ENCODE assay signal across 16 cellular contexts in the genomic region with DNA sequence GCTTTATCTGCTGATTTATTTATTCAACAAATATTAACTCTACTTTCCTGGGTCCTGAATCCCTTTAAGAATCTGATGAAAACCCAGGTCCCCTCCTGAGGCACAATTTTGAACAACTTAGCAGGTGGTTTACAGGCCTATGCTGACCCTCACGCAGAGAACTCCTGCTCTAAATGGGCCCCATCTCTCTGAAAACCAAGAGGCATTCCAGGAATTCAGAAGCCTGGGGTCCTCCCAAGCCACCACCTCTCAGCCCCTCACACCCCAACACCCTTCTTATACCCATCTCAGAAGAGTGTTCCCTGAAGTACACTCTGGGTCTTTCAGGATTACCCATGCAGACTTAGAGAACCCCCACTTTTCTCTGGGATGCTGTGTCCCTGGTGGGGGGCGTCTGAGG. TPM values are rescaled to one million over a fixed set of nuclear protein-coding genes. Genes with fewer than 3 reads are reported as not detected.
DNase-seq lines count a peak whose midpoint lies in the region; ATAC-seq and TF ChIP-seq lines count a peak whose summit lies in the region.
"Had no signal": no experiment of that assay in that cellular context is flagged by ENCODE, and none has a peak within 500 bp of the region (broad histone marks: within the 10 kb centered on the region; RNA-seq: fewer than 3 reads in every experiment).

No MANE protein-coding gene starts in this region.

- H3K27ac Mint-ChIP-seq in type B pancreatic cell: peak overlapping the region; percentile 16
- H3K27ac Mint-ChIP-seq in activated CD4-positive, alpha-beta memory T cell treated with anti-CD3 and anti-CD28 coated beads, Interleukin-2, amount 10 ng/mL, durations not matched to agents 7 days and 5 days: no peak overlapping the region
- H3K27ac Mint-ChIP-seq: CD4-positive, alpha-beta T cell had no signal

- H3K4me1 Mint-ChIP-seq in type B pancreatic cell (ENCODE audit: unreplicated experiment): peaks cover 26% of the 10 kb centered on the region
- no peaks in the 10 kb centered on the region for H3K4me1 Mint-ChIP-seq in activated CD4-positive, alpha-beta memory T cell treated with anti-CD3 and anti-CD28 coated beads, Interleukin-2, amount 10 ng/mL, durations not matched to agents 7 days and 5 days

- POLR2A ChIA-PET in activated CD4-positive, alpha-beta memory T cell treated with anti-CD3 and anti-CD28 coated beads, Interleukin-2, amount 10 ng/mL, durations not matched to agents 7 days and 5 days (lab: Charles Lee): no interaction called here

- no peak overlapping the region for H3K4me3 Mint-ChIP-seq in type B pancreatic cell
- no peak overlapping the region for H3K4me3 Mint-ChIP-seq in activated CD4-positive, alpha-beta memory T cell treated with anti-CD3 and anti-CD28 coated beads, Interleukin-2, amount 10 ng/mL, durations not matched to agents 7 days and 5 days
- H3K4me3 Mint-ChIP-seq: CD4-positive, alpha-beta T cell had no signal

- no peak for ATAC-seq in HG03159 (IDR thresholded peaks at IDR 0.05; ENCODE audit: unreplicated experiment)
- ATAC-seq: A549 had no signal

- H3K36me3 Mint-ChIP-seq in type B pancreatic cell: no peaks in the 10 kb centered on the region
- no peaks in the 10 kb centered on the region for H3K36me3 Mint-ChIP-seq in activated CD4-positive, alpha-beta memory T cell treated with anti-CD3 and anti-CD28 coated beads, Interleukin-2, amount 10 ng/mL, durations not matched to agents 7 days and 5 days (ENCODE audit: low read depth)

- H3K27ac ChIP-seq in coronary artery: no peak overlapping the region
- H3K27ac ChIP-seq: 22Rv1, A549, C4-2B, HL-60 had no signal

- H3K9me3 Mint-ChIP-seq in type B pancreatic cell: no peaks in the 10 kb centered on the region
- no peaks in the 10 kb centered on the region for H3K9me3 Mint-ChIP-seq in activated CD4-positive, alpha-beta memory T cell treated with anti-CD3 and anti-CD28 coated beads, Interleukin-2, amount 10 ng/mL, durations not matched to agents 7 days and 5 days
- H3K9me3 Mint-ChIP-seq: CD4-positive, alpha-beta T cell had no signal

- DNase-seq in activated CD8-positive, alpha-beta memory T cell treated with anti-CD3 and anti-CD28 coated beads for 24 hours: peak; percentile 33
- no peak for DNase-seq in activated CD8-positive, alpha-beta memory T cell treated with anti-CD3 and anti-CD28 coated beads, Interleukin-2, amount 50 U/mL, for 4 hours
- DNase-seq in coronary artery (ENCODE audit: low spot score) (peak; percentile 21), islet precursor cell (peak; percentile 37), type B pancreatic cell (ENCODE audit: extremely low spot score, unreplicated experiment) (no peak), posterior vena cava (ENCODE audit: low spot score) (no peak)
- no peak for DNase-seq in activated CD4-positive, alpha-beta memory T cell treated with anti-CD3 and anti-CD28 coated beads, Interleukin-2, amount 10 ng/mL, durations not matched to agents 7 days and 5 days
- DNase-seq: AML-193; Caco-2; CD4-positive, alpha-beta T cell; HCEC 1CT had no signal

- CTCF ChIA-PET in activated CD4-positive, alpha-beta memory T cell treated with anti-CD3 and anti-CD28 coated beads, Interleukin-2, amount 10 ng/mL, durations not matched to agents 7 days and 5 days (lab: Charles Lee): no interaction called here

- no peak overlapping the region for H3K4me3 ChIP-seq in coronary artery
- H3K4me3 ChIP-seq: A549 had no signal

- intact Hi-C loops in posterior vena cava (cut with DNase I): no loop called here

- TF ChIP-seq CTCF in coronary artery (IDR thresholded peaks at IDR 0.05) (no peak), type B pancreatic cell (conservative IDR thresholded peaks at IDR 0.05) (no peak)

- H3K27me3 Mint-ChIP-seq in type B pancreatic cell: peaks cover 17% of the 10 kb centered on the region
- peaks cover 1% of the 10 kb centered on the region for H3K27me3 Mint-ChIP-seq in activated CD4-positive, alpha-beta memory T cell treated with anti-CD3 and anti-CD28 coated beads, Interleukin-2, amount 10 ng/mL, durations not matched to agents 7 days and 5 days
- H3K27me3 Mint-ChIP-seq: CD4-positive, alpha-beta T cell had no signal

RNA-seq across cellular contexts. Expression of a gene that starts 34.5 kb away (rescaled TPM):
- total RNA-seq in type B pancreatic cell (ENCODE audit: low replicate concordance): 0.22 and 0.38 TPM in 2 replicates
- not detected for total RNA-seq in posterior vena cava
- not detected for total RNA-seq in activated CD4-positive, alpha-beta memory T cell treated with anti-CD3 and anti-CD28 coated beads, Interleukin-2, amount 10 ng/mL, durations not matched to agents 7 days and 5 days

Comparison
In these comparisons a context has a peak if more than half of its experiments do, and no peak if none do; other contexts are left out.
1. DNase-seq: peak in activated CD8-positive, alpha-beta memory T cell treated with anti-CD3 and anti-CD28 coated beads for 24 hours (single experiment), coronary artery (single experiment) and islet precursor cell (single experiment); none in activated CD8-positive, alpha-beta memory T cell treated with anti-CD3 and anti-CD28 coated beads, Interleukin-2, amount 50 U/mL, for 4 hours (single experiment), type B pancreatic cell (single experiment), posterior vena cava (single experiment) and activated CD4-positive, alpha-beta memory T cell treated with anti-CD3 and anti-CD28 coated beads, Interleukin-2, amount 10 ng/mL, durations not matched to agents 7 days and 5 days (single experiment).